Comparison of ENCODE assay signal across 8 cellular contexts in the genomic region with DNA sequence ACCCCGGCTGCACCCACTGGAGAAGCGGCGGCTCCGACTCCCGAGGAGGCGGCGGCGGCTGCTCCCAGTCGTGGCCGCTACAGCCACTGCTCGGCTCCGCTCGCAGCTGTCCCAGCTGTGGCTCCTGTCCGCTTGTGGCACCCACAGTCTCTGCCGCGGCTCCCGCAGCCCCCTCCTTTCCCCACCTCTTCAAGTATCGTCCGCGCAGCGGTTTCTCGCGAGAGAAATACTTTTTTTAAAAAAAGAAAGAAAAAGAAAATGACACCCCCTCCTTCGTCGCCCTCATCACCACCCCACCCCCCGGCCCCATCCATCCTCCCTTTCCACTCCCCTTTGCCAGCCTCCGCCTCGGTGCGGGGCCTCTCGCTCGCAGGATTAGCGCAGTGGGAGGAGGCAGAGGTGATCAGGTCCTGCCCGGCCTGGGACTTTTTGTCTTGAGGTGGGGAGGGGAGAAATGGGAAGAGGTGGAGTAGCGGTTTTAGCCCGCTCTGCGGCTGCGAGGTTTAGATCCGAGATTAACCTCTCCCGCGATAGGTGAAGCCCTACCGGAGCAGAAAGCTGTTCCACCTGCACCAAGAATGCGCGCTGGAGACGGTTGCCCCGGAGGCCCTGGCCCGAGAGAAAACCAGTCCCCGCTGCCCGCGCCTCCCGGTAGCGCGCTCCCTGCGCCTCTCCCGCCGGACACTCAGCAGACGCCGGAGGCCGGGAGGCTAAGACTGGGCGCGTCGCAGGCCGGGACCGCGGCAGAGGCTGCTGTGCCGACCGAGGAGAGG. TPM values are rescaled to one million over a fixed set of nuclear protein-coding genes. Genes with fewer than 3 reads are reported as not detected.
A peak's percentile ranks its signal among the peaks of the same experiment; 100 is the strongest.
DNase-seq lines count a peak whose midpoint lies in the region; ATAC-seq and TF ChIP-seq lines count a peak whose summit lies in the region.

A gene (minus strand): TSS at position 152 of the 773 bp plus-strand sequence. CDS start 940 bp downstream, outside the sequence.

- H3K9me3 Mint-ChIP-seq in effector memory CD8-positive, alpha-beta T cell = no peaks in the 10 kb centered on the region

- H3K9me3 ChIP-seq in SJCRH30 (replicated peaks) (no peaks in the 10 kb centered on the region), stomach (no peaks in the 10 kb centered on the region)

- H3K4me1 Mint-ChIP-seq in effector memory CD8-positive, alpha-beta T cell (ENCODE audit: low read depth in 2 of 2) = no peaks in the 10 kb centered on the region

- 1 to 2% methylated on average over 45 to 50 of the region's 66 CpGs for WGBS in lower leg skin, 2 donors
- 1 to 2% (median 2%) methylated on average over 56 to 66 of the region's 66 CpGs for WGBS in stomach, 5 donors

- H3K4me1 ChIP-seq in SJCRH30 (no peaks in the 10 kb centered on the region), stomach (peaks cover 6 to 58% (median 40%) of the 10 kb centered on the region in 4 donors)

- no peak within 1 kb of the TSS for H3K27ac Mint-ChIP-seq in effector memory CD8-positive, alpha-beta T cell

- H3K27me3 ChIP-seq in SJCRH30 = no peaks in the 10 kb centered on the region
- peaks cover 0 to 31% (median 25%) of the 10 kb centered on the region in 3 donors for H3K27me3 ChIP-seq in stomach

- ATAC-seq in GM18907 (IDR thresholded peaks at IDR 0.05; ENCODE audit: unreplicated experiment) = peak; percentile 72
- peak; percentile 53 for ATAC-seq in HG03064 (IDR thresholded peaks at IDR 0.05; ENCODE audit: low read depth, unreplicated experiment)
- ATAC-seq in effector memory CD8-positive, alpha-beta T cell (replicated peaks) = peak; percentile 27

- TF ChIP-seq CTCF in lower leg skin (IDR thresholded peaks at IDR 0.05) (no peak), stomach (IDR thresholded peaks at IDR 0.05) (no peak)

- no peaks in the 10 kb centered on the region for H3K36me3 ChIP-seq in SJCRH30
- no peaks in the 10 kb centered on the region for H3K36me3 ChIP-seq in stomach

- H3K4me3 Mint-ChIP-seq in effector memory CD8-positive, alpha-beta T cell = peak within 1 kb of the TSS; percentile 31 to 44

- H3K4me3 ChIP-seq in SJCRH30 (peak within 1 kb of the TSS; percentile 74), lower leg skin (ENCODE audit: low read depth, poor library complexity, severe bottlenecking) (peak within 1 kb of the TSS; percentile 51), stomach (peak within 1 kb of the TSS; percentile 62 to 82 (median 70))

- no peaks in the 10 kb centered on the region for H3K36me3 Mint-ChIP-seq in effector memory CD8-positive, alpha-beta T cell (ENCODE audit: insufficient read depth)

- peak in 1 of 2 donors; percentile 61 for TF ChIP-seq POLR2A in lower leg skin (IDR thresholded peaks at IDR 0.05)
- no peak for TF ChIP-seq POLR2A in stomach (IDR thresholded peaks at IDR 0.05)

- DNase-seq in COLO668 (lab: John Stamatoyannopoulos, UW; ENCODE audit: unreplicated experiment) (peak; percentile 56), SJCRH30 (peak; percentile 88), lower leg skin (ENCODE audit: low spot score in 2 of 2) (peak; percentile 61 to 94), stomach (peak; percentile 31)
- no peak for DNase-seq in effector memory CD8-positive, alpha-beta T cell
- no peak for DNase-seq in stimulated activated naive CD4-positive, alpha-beta T cell (lab: John Stamatoyannopoulos, UW)

- peaks cover 44 to 53% of the 10 kb centered on the region in 2 donors for H3K27me3 Mint-ChIP-seq in effector memory CD8-positive, alpha-beta T cell

- H3K27ac ChIP-seq in SJCRH30 (peak within 1 kb of the TSS; percentile 91), stomach (peak within 1 kb of the TSS; percentile 61 to 88 (median 84))

- no peak for TF ChIP-seq EP300 in stomach (IDR thresholded peaks at IDR 0.05)

- intact Hi-C loops in lower leg skin (cut with DNase I; ENCODE audit: low total_unique reads) = no loop called here
- intact Hi-C loops in stomach (cut with DNase I; ENCODE audit: low total_unique reads) = no loop called here

RNA-seq across cellular contexts. Expression of the gene that starts here (rescaled TPM):
- total RNA-seq in SJCRH30 (2014; rRNA removed; shearing (Covaris generic)) = 31.6 and 33.5 TPM in 2 replicates
- total RNA-seq in lower leg skin = 10 to 100 TPM; 15.0 to 59.3 (median 24.0) TPM
- 100 to 1,000 TPM in 3 of 5 donors, 10 to 100 TPM in 2; 32.1 to 384 (median 104) TPM for total RNA-seq in stomach
- 1 to 10 TPM; 4.7 to 7.9 (median 5.5) TPM for polyA plus RNA-seq in stomach

Comparison
In these comparisons a context has a peak if more than half of its experiments do, and no peak if none do; other contexts are left out.
1. DNase-seq: peak in COLO668 (single experiment), SJCRH30 (2 of 2), lower leg skin (2 of 2) and stomach (single experiment); none in effector memory CD8-positive, alpha-beta T cell (0 of 3) and stimulated activated naive CD4-positive, alpha-beta T cell (0 of 6).
2. Peak in every context shown above with its lines, with median percentiles within 50 percentile points of each other: ATAC-seq and H3K4me3 ChIP-seq.